Comparison of ENCODE assay signal across 1 cellular context in genomic region chr16:2898831-2899563, GRCh38.
TF ChIP-seq lines count a peak whose summit lies in the region.

No MANE protein-coding gene starts in this region.

TF ChIP-seq in HepG2, 621 proteins besides CTCF, POLR2A, EP300 and RAD21 (continued from another document and continues in another):
- TF ChIP-seq CSRNP1 (CRISPR knock-in tag; IDR thresholded peaks at IDR 0.05) (no peak), SPEN (CRISPR knock-in tag; IDR thresholded peaks at IDR 0.05; ENCODE audit: low read depth) (0 out of 2 replicates have a peak, but pooled peaks have one; percentile 38), TFE3 (CRISPR knock-in tag; IDR thresholded peaks at IDR 0.05) (no peak), ZNF766 (CRISPR knock-in tag; IDR thresholded peaks at IDR 0.05; ENCODE audit: borderline replicate concordance) (no peak), NONO (IDR thresholded peaks at IDR 0.05) (no peak), NONO (CRISPR knock-in tag; conservative IDR thresholded peaks at IDR 0.05) (0 out of 2 replicates have a peak, but pooled peaks have one; percentile 29), MYC (CRISPR knock-in tag; IDR thresholded peaks at IDR 0.05; ENCODE audit: borderline replicate concordance) (0 out of 2 replicates have a peak, but pooled peaks have one; percentile 17), ZNF556 (CRISPR knock-in tag; IDR thresholded peaks at IDR 0.05; ENCODE audit: borderline replicate concordance) (no peak), GPN1 (CRISPR knock-in tag; IDR thresholded peaks at IDR 0.05; ENCODE audit: borderline replicate concordance) (no peak), RXRB (CRISPR knock-in tag; IDR thresholded peaks at IDR 0.05; ENCODE audit: borderline replicate concordance) (peak; percentile 51; the same call in 1 of the 2 replicates), HMGXB4 (CRISPR knock-in tag; IDR thresholded peaks at IDR 0.05; ENCODE audit: borderline replicate concordance in 1 of 2, low read depth in 1 of 2) (no peak), ZNF841 (CRISPR knock-in tag; IDR thresholded peaks at IDR 0.05; ENCODE audit: borderline replicate concordance) (no peak), ZNF570 (CRISPR knock-in tag; IDR thresholded peaks at IDR 0.05; ENCODE audit: borderline replicate concordance) (no peak), HNRNPUL1 (IDR thresholded peaks at IDR 0.05; ENCODE audit: low read depth, low read length) (no peak), GPBP1L1 (CRISPR knock-in tag; IDR thresholded peaks at IDR 0.05) (no peak), HOXA3 (CRISPR knock-in tag; IDR thresholded peaks at IDR 0.05) (no peak; the same call in 1 of the 2 replicates), ZNF687 (CRISPR knock-in tag; IDR thresholded peaks at IDR 0.05) (peak; percentile 77), TFDP1 (CRISPR knock-in tag; IDR thresholded peaks at IDR 0.05; ENCODE audit: borderline replicate concordance) (0 out of 2 replicates have a peak, but pooled peaks have one; percentile 14), DMTF1 (CRISPR knock-in tag; IDR thresholded peaks at IDR 0.05) (no peak), TAF15 (IDR thresholded peaks at IDR 0.05; ENCODE audit: low read depth, low read length, poor library complexity, severe bottlenecking) (no peak), CAMTA2 (CRISPR knock-in tag; IDR thresholded peaks at IDR 0.05; ENCODE audit: borderline replicate concordance) (no peak), MED8 (CRISPR knock-in tag; IDR thresholded peaks at IDR 0.05; ENCODE audit: insufficient replicate concordance) (no peak), SAFB2 (CRISPR knock-in tag; IDR thresholded peaks at IDR 0.05; ENCODE audit: borderline replicate concordance, low read depth) (no peak), ZFY (CRISPR knock-in tag; IDR thresholded peaks at IDR 0.05) (peak; percentile 62), KDM2A (CRISPR knock-in tag; IDR thresholded peaks at IDR 0.05; ENCODE audit: borderline replicate concordance, low read depth) (peak; percentile 48; the same call in 1 of the 2 replicates), ZNF34 (CRISPR knock-in tag; IDR thresholded peaks at IDR 0.05; ENCODE audit: borderline replicate concordance) (no peak), TRAFD1 (CRISPR knock-in tag; IDR thresholded peaks at IDR 0.05; ENCODE audit: borderline replicate concordance) (no peak), ZNF263 (CRISPR knock-in tag; IDR thresholded peaks at IDR 0.05) (0 out of 2 replicates have a peak, but pooled peaks have one; percentile 34), AKAP8 (CRISPR knock-in tag; IDR thresholded peaks at IDR 0.05) (peak; percentile 55; the same call in 1 of the 2 replicates), ZNF549 (CRISPR knock-in tag; IDR thresholded peaks at IDR 0.05) (no peak), SIN3A (IDR thresholded peaks at IDR 0.05; ENCODE audit: borderline replicate concordance, low read depth, low read length) (peak; percentile 48; the same call in 1 of the 2 replicates), NR0B2 (CRISPR knock-in tag; IDR thresholded peaks at IDR 0.05) (no peak), THRA (CRISPR knock-in tag; IDR thresholded peaks at IDR 0.05; ENCODE audit: borderline replicate concordance) (peak; percentile 51; the same call in 1 of the 2 replicates), E2F2 (CRISPR knock-in tag; IDR thresholded peaks at IDR 0.05; ENCODE audit: borderline replicate concordance) (no peak), ATF1 (CRISPR knock-in tag; IDR thresholded peaks at IDR 0.05) (no peak), SOX5 (CRISPR knock-in tag; IDR thresholded peaks at IDR 0.05; ENCODE audit: borderline replicate concordance) (no peak)
